22 cellular contexts compared by ENCODE assay signal in genomic region chr17:63939401-63939800, GRCh38. TPM values are rescaled to one million over a fixed set of nuclear protein-coding genes. Genes with fewer than 3 reads are reported as not detected.
DNase-seq lines count a peak whose midpoint lies in the region; ATAC-seq and TF ChIP-seq lines count a peak whose summit lies in the region.
"Had no signal": no experiment of that assay in that cellular context is flagged by ENCODE, and none has a peak within 500 bp of the region (broad histone marks: within the 10 kb centered on the region; RNA-seq: fewer than 3 reads in every experiment).

No MANE protein-coding gene starts in this region.

- H3K27ac ChIP-seq in mesendoderm (ENCODE audit: low read depth, low read length) = no peak overlapping the region
- peak overlapping the region in 1 of 3 donors; percentile 20 for H3K27ac ChIP-seq in thyroid gland
- H3K27ac ChIP-seq in PC-9 = no peak overlapping the region
- H3K27ac ChIP-seq: 22Rv1, RWPE1 had no signal

- no peaks in the 10 kb centered on the region for H4K20me1 ChIP-seq in PC-9 (ENCODE audit: insufficient read depth)

- no peak for ATAC-seq in activated naive CD4-positive, alpha-beta T cell treated with anti-CD3 and anti-CD28 coated beads, Interleukin-2, amount 50 U/mL, for 72 hours
- ATAC-seq in activated B cell treated with CpG ODN at 0.5 μM for 24 hours (ENCODE audit: low read depth) = no peak

- H3K79me2 ChIP-seq in mesendoderm (ENCODE audit: control insufficient read depth, insufficient read depth, low read length) (no peaks in the 10 kb centered on the region), PC-9 (ENCODE audit: low read depth) (no peaks in the 10 kb centered on the region)

- H4K8ac ChIP-seq in mesendoderm (ENCODE audit: low read depth, low read length) = no peak overlapping the region

- no peaks in the 10 kb centered on the region for H3K36me3 Mint-ChIP-seq in activated naive CD4-positive, alpha-beta T cell treated with anti-CD3 and anti-CD28 coated beads, Interleukin-2, amount 50 U/mL, for 24 hours
- H3K36me3 Mint-ChIP-seq in activated naive CD4-positive, alpha-beta T cell treated with anti-CD3 and anti-CD28 coated beads, Interleukin-2, amount 50 U/mL, for 72 hours = no peaks in the 10 kb centered on the region
- no peaks in the 10 kb centered on the region for H3K36me3 Mint-ChIP-seq in activated B cell treated with CpG ODN at 0.5 μM for 24 hours (ENCODE audit: low read depth)

- H3K79me1 ChIP-seq in mesendoderm (ENCODE audit: low read length) = no peaks in the 10 kb centered on the region

- no peak overlapping the region for H3K23ac ChIP-seq in mesendoderm (ENCODE audit: low read length)

- H3K27me3 ChIP-seq in mesendoderm (ENCODE audit: insufficient read depth, low read length, poor library complexity) = no peaks in the 10 kb centered on the region
- H3K27me3 ChIP-seq in thyroid gland = no peaks in the 10 kb centered on the region
- peaks cover 9% of the 10 kb centered on the region; the same call in 1 of the 2 replicates for H3K27me3 ChIP-seq in PC-9 (ENCODE audit: insufficient read depth, low read depth)

- no peak overlapping the region for H3K9ac ChIP-seq in mesendoderm (ENCODE audit: low read length)

- CTCF ChIA-PET in activated B cell treated with CpG ODN at 0.5 μM for 24 hours (lab: Charles Lee) = no interaction called here
- CTCF ChIA-PET in PC-9 (lab: Charles Lee) = no interaction called here

- H3K4me1 ChIP-seq in mesendoderm (ENCODE audit: control insufficient read depth, low read depth, low read length) (no peaks in the 10 kb centered on the region), thyroid gland (no peaks in the 10 kb centered on the region), PC-9 (replicated peaks; ENCODE audit: insufficient read depth) (no peaks in the 10 kb centered on the region)

- H3K18ac ChIP-seq in mesendoderm (ENCODE audit: low read length) = no peak overlapping the region

- no TSS peak for BruUV-seq in PC-9 (replicated peaks; lab: Mats Ljungman, UMichigan)

- POLR2A ChIA-PET in activated B cell treated with CpG ODN at 0.5 μM for 24 hours (lab: Charles Lee) = interaction anchor here (0.9 to 1.0 kb wide), 2 partner anchors 11 to 20 kb away, joined by 4 to 5 read pairs; no protein-coding TSS in a partner anchor
- POLR2A ChIA-PET in PC-9 (lab: Charles Lee; ENCODE audit: unreplicated experiment) = no interaction called here

- no peak overlapping the region for H2AK5ac ChIP-seq in mesendoderm (ENCODE audit: low read length)

- no peaks in the 10 kb centered on the region for H3F3A ChIP-seq in PC-9 (ENCODE audit: insufficient read depth, low read depth)

- WGBS in mesendoderm (ENCODE audit: extremely low coverage, insufficient coverage, low lambda C conversion rate) = no CpG with 5 or more reads among the region's 9 CpGs
- WGBS in thyroid gland, 2 donors = 69 to 75% methylated on average over 9 of the region's 9 CpGs

- H3K9me3 Mint-ChIP-seq in activated naive CD4-positive, alpha-beta T cell treated with anti-CD3 and anti-CD28 coated beads, Interleukin-2, amount 50 U/mL, for 24 hours = no peaks in the 10 kb centered on the region
- no peaks in the 10 kb centered on the region for H3K9me3 Mint-ChIP-seq in activated naive CD4-positive, alpha-beta T cell treated with anti-CD3 and anti-CD28 coated beads, Interleukin-2, amount 50 U/mL, for 72 hours
- H3K9me3 Mint-ChIP-seq in activated B cell treated with CpG ODN at 0.5 μM for 24 hours = no peaks in the 10 kb centered on the region
- H3K9me3 Mint-ChIP-seq: HFFc6 had no signal

- H3K4me3 Mint-ChIP-seq in activated naive CD4-positive, alpha-beta T cell treated with anti-CD3 and anti-CD28 coated beads, Interleukin-2, amount 50 U/mL, for 24 hours = no peak overlapping the region
- H3K4me3 Mint-ChIP-seq in activated B cell treated with CpG ODN at 0.5 μM for 24 hours = no peak overlapping the region
- H3K4me3 Mint-ChIP-seq: HFFc6 had no signal

- no peak overlapping the region for H2BK120ac ChIP-seq in mesendoderm (ENCODE audit: low read depth, low read length)

- H2BK15ac ChIP-seq in mesendoderm (replicated peaks; ENCODE audit: low read depth) = no peak overlapping the region

- no peak for DNase-seq in activated naive CD4-positive, alpha-beta T cell treated with anti-CD3 and anti-CD28 coated beads, Interleukin-2, amount 50 U/mL, for 72 hours (ENCODE audit: low spot score in 2 of 2)
- DNase-seq in activated B cell treated with CpG ODN at 0.5 μM for 24 hours (no peak), mesendoderm (no peak), thyroid gland (peak; percentile 55 to 58), activated gamma-delta T cell treated with Interleukin-2 at 50 U/mL for 16 hours (no peak), PC-9 (no peak)
- DNase-seq in stimulated activated naive CD4-positive, alpha-beta T cell treated with Interleukin-2 at 50 U/mL for 16 hours (lab: John Stamatoyannopoulos, UW) = no peak
- DNase-seq: DND-41, GOT3, HFFc6, MM.1S, NCI-H1092 treated with DMSO at 0.1 percent for 48 hours, NCI-H2107, NCI-H226, NCI-H524 treated with DMSO at 0.1 percent for 48 hours, OCI-M1 had no signal

- H3K9me3 ChIP-seq in thyroid gland = no peaks in the 10 kb centered on the region
- H3K9me3 ChIP-seq in PC-9 (ENCODE audit: insufficient read depth, low read depth) = no peaks in the 10 kb centered on the region

- no peak for TF ChIP-seq POLR2A in thyroid gland (IDR thresholded peaks at IDR 0.05)

- H3K36me3 ChIP-seq in mesendoderm (ENCODE audit: control insufficient read depth, insufficient read depth, low read length) (no peaks in the 10 kb centered on the region), thyroid gland (no peaks in the 10 kb centered on the region), PC-9 (ENCODE audit: low read depth) (no peaks in the 10 kb centered on the region)

- H2BK5ac ChIP-seq in mesendoderm (ENCODE audit: low read length) = no peak overlapping the region

- intact Hi-C loops in activated B cell treated with CpG ODN at 0.5 μM for 24 hours (cut with micrococcal nuclease) = no loop called here
- intact Hi-C loops in thyroid gland (cut with DNase I) = no loop called here
- intact Hi-C loops in PC-9 (cut with micrococcal nuclease; ENCODE audit: unreplicated experiment) = no loop called here

- H3K56ac ChIP-seq in mesendoderm (ENCODE audit: low read length) = peak overlapping the region; percentile 2

- no peak overlapping the region for H3K4ac ChIP-seq in mesendoderm (ENCODE audit: low read depth, low read length)

- no peaks in the 10 kb centered on the region for H3K27me3 Mint-ChIP-seq in activated naive CD4-positive, alpha-beta T cell treated with anti-CD3 and anti-CD28 coated beads, Interleukin-2, amount 50 U/mL, for 24 hours
- no peaks in the 10 kb centered on the region for H3K27me3 Mint-ChIP-seq in activated B cell treated with CpG ODN at 0.5 μM for 24 hours

- TF ChIP-seq CTCF in activated B cell treated with CpG ODN at 0.5 μM for 24 hours (IDR thresholded peaks at IDR 0.05) (no peak), thyroid gland (IDR thresholded peaks at IDR 0.05) (no peak), PC-9 (conservative IDR thresholded peaks at IDR 0.05) (no peak)

- no peak overlapping the region for H2AFZ ChIP-seq in PC-9

- peak overlapping the region; percentile 12 for H3K27ac Mint-ChIP-seq in activated naive CD4-positive, alpha-beta T cell treated with anti-CD3 and anti-CD28 coated beads, Interleukin-2, amount 50 U/mL, for 24 hours
- peak overlapping the region in 1 of 2 donors; percentile 55 for H3K27ac Mint-ChIP-seq in activated naive CD4-positive, alpha-beta T cell treated with anti-CD3 and anti-CD28 coated beads, Interleukin-2, amount 50 U/mL, for 72 hours
- peak overlapping the region; percentile 33 for H3K27ac Mint-ChIP-seq in activated B cell treated with CpG ODN at 0.5 μM for 24 hours
- H3K27ac Mint-ChIP-seq: HFFc6 had no signal

- H3K9me2 ChIP-seq in PC-9 (ENCODE audit: insufficient read depth) = no peaks in the 10 kb centered on the region

- H4K5ac ChIP-seq in mesendoderm (ENCODE audit: low read length) = no peak overlapping the region

- H3K4me3 ChIP-seq in mesendoderm (ENCODE audit: low read length) = no peak overlapping the region
- no peak overlapping the region for H3K4me3 ChIP-seq in thyroid gland (replicated peaks in 1 of 3)
- no peak overlapping the region for H3K4me3 ChIP-seq in PC-9

- H3K4me1 Mint-ChIP-seq in activated naive CD4-positive, alpha-beta T cell treated with anti-CD3 and anti-CD28 coated beads, Interleukin-2, amount 50 U/mL, for 24 hours = no peaks in the 10 kb centered on the region
- H3K4me1 Mint-ChIP-seq in activated B cell treated with CpG ODN at 0.5 μM for 24 hours = peaks cover 71% of the 10 kb centered on the region

- no peak overlapping the region for H3K4me2 ChIP-seq in mesendoderm (ENCODE audit: low read length)
- H3K4me2 ChIP-seq in PC-9 = no peak overlapping the region

RNA-seq across cellular contexts. Expression of gene CD79B, which starts 7.3 kb away (rescaled TPM):
- total RNA-seq in activated naive CD4-positive, alpha-beta T cell treated with anti-CD3 and anti-CD28 coated beads, Interleukin-2, amount 50 U/mL, for 72 hours = 10 to 100 TPM; 28.7 to 52.6 TPM
- total RNA-seq in activated B cell treated with CpG ODN at 0.5 μM for 24 hours (706 and 757 TPM in 2 replicates), thyroid gland (1 to 10 TPM in 2 of 4 donors, not detected in 2; 1.3 to 1.8 TPM), PC-9 (2021) (not detected in 2 replicates)
- polyA plus RNA-seq in mesendoderm (2013, experiment 1 of 2) = 0.87 TPM
- 0.94 TPM for polyA plus RNA-seq in mesendoderm (2013, experiment 2 of 2)
- polyA plus RNA-seq: AG04450 had no signal

RNA-seq across cellular contexts. Expression of gene GH1, which starts 20.8 kb away (rescaled TPM):
- total RNA-seq in activated naive CD4-positive, alpha-beta T cell treated with anti-CD3 and anti-CD28 coated beads, Interleukin-2, amount 50 U/mL, for 72 hours = 1 to 10 TPM in 1 of 2 donors, not detected in 1; 1.0 TPM
- 0.27 TPM in 1 of 2 replicates, not detected in the other for total RNA-seq in activated B cell treated with CpG ODN at 0.5 μM for 24 hours
- polyA plus RNA-seq in mesendoderm (2013, experiment 1 of 2) = 0.14 TPM
- 0.35 TPM for polyA plus RNA-seq in mesendoderm (2013, experiment 2 of 2)
- total RNA-seq in thyroid gland = not detected
- not detected in 2 replicates for total RNA-seq in PC-9 (2021)
- total RNA-seq: HFFc6, SK-MEL-5 had no signal
- polyA plus RNA-seq: AG04450, BJ had no signal

RNA-seq across cellular contexts. Expression of gene CSHL1, which starts 28.3 kb away (rescaled TPM):
- total RNA-seq in activated naive CD4-positive, alpha-beta T cell treated with anti-CD3 and anti-CD28 coated beads, Interleukin-2, amount 50 U/mL, for 72 hours = under 1 TPM in 1 of 2 donors, not detected in 1; 0.31 TPM
- total RNA-seq in activated B cell treated with CpG ODN at 0.5 μM for 24 hours = not detected in 2 replicates
- 0.51 TPM for polyA plus RNA-seq in mesendoderm (2013, experiment 1 of 2)
- 0.46 TPM for polyA plus RNA-seq in mesendoderm (2013, experiment 2 of 2)
- total RNA-seq in thyroid gland = not detected
- total RNA-seq in PC-9 (2021) = not detected in 2 replicates
- total RNA-seq: HFFc6, SK-MEL-5 had no signal
- polyA plus RNA-seq: AG04450, BJ had no signal

RNA-seq across cellular contexts. Expression of gene SCN4A, which starts 33.3 kb away (rescaled TPM):
- under 1 TPM in 1 of 2 donors, not detected in 1; 0.10 TPM for total RNA-seq in activated naive CD4-positive, alpha-beta T cell treated with anti-CD3 and anti-CD28 coated beads, Interleukin-2, amount 50 U/mL, for 72 hours
- total RNA-seq in activated B cell treated with CpG ODN at 0.5 μM for 24 hours (0.49 and 0.78 TPM in 2 replicates), thyroid gland (1 to 10 TPM; 2.4 to 7.1 (median 4.0) TPM), PC-9 (2021) (1.4 and 1.7 TPM in 2 replicates)
- polyA plus RNA-seq in mesendoderm (2013, experiment 1 of 2) = 1.4 TPM
- polyA plus RNA-seq in mesendoderm (2013, experiment 2 of 2) = 1.6 TPM
- total RNA-seq: HFFc6, SK-MEL-5 had no signal
- polyA plus RNA-seq: BJ had no signal

RNA-seq across cellular contexts. Expression of gene CSH1, which starts 43.0 kb away (rescaled TPM):
- total RNA-seq in activated naive CD4-positive, alpha-beta T cell treated with anti-CD3 and anti-CD28 coated beads, Interleukin-2, amount 50 U/mL, for 72 hours = 1 to 10 TPM; 8.3 to 8.9 TPM
- total RNA-seq in activated B cell treated with CpG ODN at 0.5 μM for 24 hours = not detected in 2 replicates
- 1.9 TPM for polyA plus RNA-seq in mesendoderm (2013, experiment 1 of 2)
- polyA plus RNA-seq in mesendoderm (2013, experiment 2 of 2) = 1.9 TPM
- not detected for total RNA-seq in thyroid gland
- total RNA-seq in PC-9 (2021) = not detected in 2 replicates
- total RNA-seq: HFFc6, SK-MEL-5 had no signal
- polyA plus RNA-seq: AG04450, BJ had no signal

Comparison
In these comparisons a context has a peak if more than half of its experiments do, and no peak if none do; other contexts are left out.
1. DNase-seq: peak in thyroid gland (2 of 2); none in activated naive CD4-positive, alpha-beta T cell treated with anti-CD3 and anti-CD28 coated beads, Interleukin-2, amount 50 U/mL, for 72 hours (0 of 2), activated B cell treated with CpG ODN at 0.5 μM for 24 hours (single experiment), mesendoderm (single experiment), stimulated activated naive CD4-positive, alpha-beta T cell treated with Interleukin-2 at 50 U/mL for 16 hours (single experiment), activated gamma-delta T cell treated with Interleukin-2 at 50 U/mL for 16 hours (single experiment) and PC-9 (0 of 2).
2. RNA of gene CD79B, which starts 7.3 kb away (total RNA-seq): 706 to 757 TPM in activated B cell treated with CpG ODN at 0.5 μM for 24 hours; 28.7 to 52.6 TPM in activated naive CD4-positive, alpha-beta T cell treated with anti-CD3 and anti-CD28 coated beads, Interleukin-2, amount 50 U/mL, for 72 hours, 1.3 to 1.8 TPM in thyroid gland and not detected in PC-9; every median in the first group is over 10 times any median in the second.